In genomic region chr10:101394522-101395133, GRCh38 we compare ENCODE assay signal across 15 cellular contexts. TPM values are rescaled to one million over a fixed set of nuclear protein-coding genes. Genes with fewer than 3 reads are reported as not detected.
DNase-seq lines count a peak whose midpoint lies in the region; ATAC-seq, FAIRE-seq and TF ChIP-seq lines count a peak whose summit lies in the region.
"Had no signal": no experiment of that assay in that cellular context is flagged by ENCODE, and none has a peak within 500 bp of the region (broad histone marks: within the 10 kb centered on the region; RNA-seq: fewer than 3 reads in every experiment).

No MANE protein-coding gene starts in this region.

- ATAC-seq in esophagus mucosa (peak; percentile 90), right lobe of liver (no peak)
- ATAC-seq: GM12878; mucosa of descending colon; stimulated activated memory B cell treated with anti-CD40 and anti-IgM and Interleukin-4, amounts not matched to agents 10 μg/mL and 1 μg/mL and 100 μg/mL, for 72 hours had no signal

- TF ChIP-seq CTCF in RWPE1 (conservative IDR thresholded peaks at IDR 0.05; ENCODE audit: low read depth) (no peak), right lobe of liver (IDR thresholded peaks at IDR 0.05) (no peak)

- no peak overlapping the region for H3K4ac ChIP-seq in mesenchymal stem cell (ENCODE audit: low read depth in 1 of 2, low read length in 2 of 2)

- H3K79me1 ChIP-seq in mesenchymal stem cell (replicated peaks; ENCODE audit: low read length, poor library complexity, severe bottlenecking) = peaks cover 28% of the 10 kb centered on the region

- CTCF ChIA-PET in RWPE1 (lab: Yijun Ruan, JAX) = no interaction called here

- no peak overlapping the region for H2BK15ac ChIP-seq in mesenchymal stem cell (ENCODE audit: low read depth, poor library complexity, severe bottlenecking)

- H3K27ac ChIP-seq in RWPE1 (no peak overlapping the region), mesenchymal stem cell (ENCODE audit: low read length, poor library complexity, severe bottlenecking) (no peak overlapping the region), right lobe of liver (no peak overlapping the region)

- no peak overlapping the region for H3K18ac ChIP-seq in mesenchymal stem cell (ENCODE audit: low read depth in 1 of 2, low read length in 2 of 2)

- H4K8ac ChIP-seq in mesenchymal stem cell (ENCODE audit: low read length) = no peak overlapping the region

- H3K4me3 ChIP-seq in mesenchymal stem cell (ENCODE audit: insufficient read depth in 1 of 2, low read depth in 1 of 2, low read length in 2 of 2) (no peak overlapping the region), right lobe of liver (no peak overlapping the region)
- H3K4me3 ChIP-seq: GM12878, mucosa of descending colon had no signal

- H3K9ac ChIP-seq in mesenchymal stem cell (ENCODE audit: low read length) = no peak overlapping the region

- H3K27me3 ChIP-seq in mesenchymal stem cell (ENCODE audit: control insufficient read depth in 1 of 2, insufficient read depth in 1 of 2, low read length in 2 of 2) (no peaks in the 10 kb centered on the region), right lobe of liver (no peaks in the 10 kb centered on the region)

- FAIRE-seq in H54 (lab: Jason Lieb, UNC) = peak; percentile 57
- FAIRE-seq: GM12878 had no signal

- intact Hi-C loops in right lobe of liver (cut with DNase I) = no loop called here

- no peak overlapping the region for H3K4me2 ChIP-seq in mesenchymal stem cell (ENCODE audit: low read length, poor library complexity, severe bottlenecking)

- 75% methylated on average over 4 of the region's 5 CpGs for WGBS in mesenchymal stem cell
- 87% methylated on average over 3 of the region's 5 CpGs for WGBS in right lobe of liver (ENCODE audit: insufficient coverage, low coverage, low lambda C conversion rate, missing lambda C conversion rate)

- no peak overlapping the region for H2BK120ac ChIP-seq in mesenchymal stem cell (ENCODE audit: low read depth, low read length)

- no peaks in the 10 kb centered on the region for H3K36me3 ChIP-seq in mesenchymal stem cell (ENCODE audit: control insufficient read depth in 1 of 2, insufficient read depth in 2 of 2, low read depth in 1 of 2, low read length in 2 of 2)
- H3K36me3 ChIP-seq in right lobe of liver = no peaks in the 10 kb centered on the region

- no peak overlapping the region for H4K91ac ChIP-seq in mesenchymal stem cell (ENCODE audit: low read length)

- POLR2A ChIA-PET in RWPE1 (lab: Yijun Ruan, JAX; ENCODE audit: low non-redundant PET) = no interaction called here

- H3K14ac ChIP-seq in mesenchymal stem cell (ENCODE audit: low read length in 2 of 2) = no peak overlapping the region

- no peak for TF ChIP-seq POLR2A in H54 (IDR thresholded peaks at IDR 0.05; ENCODE audit: low read depth, low read length)
- no peak for TF ChIP-seq POLR2A in right lobe of liver (IDR thresholded peaks at IDR 0.05)

- no peak overlapping the region for H2AFZ ChIP-seq in mesenchymal stem cell (ENCODE audit: low read depth, low read length)

- H2BK12ac ChIP-seq in mesenchymal stem cell (ENCODE audit: low read length in 2 of 2) = no peak overlapping the region

- no peaks in the 10 kb centered on the region for H3K9me3 ChIP-seq in mesenchymal stem cell (ENCODE audit: control insufficient read depth, low read length)
- no peaks in the 10 kb centered on the region for H3K9me3 ChIP-seq in right lobe of liver
- H3K9me3 ChIP-seq: mucosa of descending colon had no signal

- H3K23ac ChIP-seq in mesenchymal stem cell (ENCODE audit: low read length in 2 of 2) = no peak overlapping the region

- no peak overlapping the region for H2AK5ac ChIP-seq in mesenchymal stem cell (ENCODE audit: low read length, severe bottlenecking)

- H3K4me1 ChIP-seq in mesenchymal stem cell (ENCODE audit: control insufficient read depth, insufficient read depth, low read depth, low read length) (no peaks in the 10 kb centered on the region), right lobe of liver (no peaks in the 10 kb centered on the region)

- H2BK5ac ChIP-seq in mesenchymal stem cell (ENCODE audit: low read depth, low read length, poor library complexity, severe bottlenecking) = no peak overlapping the region

- no peak for DNase-seq in H54 (ENCODE audit: insufficient read length, low spot score)
- peak; percentile 72 for DNase-seq in RWPE1 (ENCODE audit: low spot score)
- peak; percentile 30 for DNase-seq in mesenchymal stem cell
- no peak for DNase-seq in CD1c-positive myeloid dendritic cell (ENCODE audit: extremely low spot score)
- no peak for DNase-seq in right lobe of liver
- no peak for DNase-seq in activated naive CD4-positive, alpha-beta T cell treated with anti-CD3 and anti-CD28 coated beads, Interleukin-2, amount 50 U/mL, for 16 hours
- DNase-seq: activated naive CD8-positive, alpha-beta T cell treated with anti-CD3 and anti-CD28 coated beads, Interleukin-2, amount 10 ng/mL, durations not matched to agents 7 days and 5 days; activated T-cell treated with anti-CD3 and anti-CD28 coated beads, Interleukin-2, amount 50 U/mL, for 48 hours; mucosa of descending colon; NCI-H187; NCI-H510A treated with DMSO at 0.1 percent for 48 hours; retina had no signal

RNA-seq across cellular contexts. Expression of gene BTRC, which starts 40.7 kb away (rescaled TPM):
- total RNA-seq in esophagus mucosa = 19.0 TPM
- 7.5 TPM for polyA plus RNA-seq in mesenchymal stem cell (2013, experiment 1 of 2)
- polyA plus RNA-seq in mesenchymal stem cell (2013, experiment 2 of 2) = 7.7 TPM
- total RNA-seq in right lobe of liver = 1 to 10 TPM; 4.8 to 8.4 (median 6.5) TPM

Comparison
In these comparisons a context has a peak if more than half of its experiments do, and no peak if none do; other contexts are left out.
1. DNase-seq: peak in RWPE1 (single experiment) and mesenchymal stem cell (single experiment); none in H54 (single experiment), CD1c-positive myeloid dendritic cell (single experiment), right lobe of liver (0 of 3) and activated naive CD4-positive, alpha-beta T cell treated with anti-CD3 and anti-CD28 coated beads, Interleukin-2, amount 50 U/mL, for 16 hours (single experiment).